15 cellular contexts compared by ENCODE assay signal in genomic region chr4:140342620-140343019, GRCh38. TPM values are rescaled to one million over a fixed set of nuclear protein-coding genes. Genes with fewer than 3 reads are reported as not detected.
A peak's percentile ranks its signal among the peaks of the same experiment; 100 is the strongest.
DNase-seq lines count a peak whose midpoint lies in the region; ATAC-seq, FAIRE-seq and TF ChIP-seq lines count a peak whose summit lies in the region.
"Had no signal": no experiment of that assay in that cellular context is flagged by ENCODE, and none has a peak within 500 bp of the region (broad histone marks: within the 10 kb centered on the region; RNA-seq: fewer than 3 reads in every experiment).

No MANE protein-coding gene starts in this region.

- no peak overlapping the region for H3K4me3 Mint-ChIP-seq in stimulated activated naive CD8-positive, alpha-beta T cell treated with anti-CD3 and anti-CD28 coated beads, Interleukin-15, amount 100 ng/mL, for 72 hours
- H3K4me3 Mint-ChIP-seq: CD8-positive, alpha-beta memory T cell; H9 had no signal

- H3K27ac ChIP-seq in 22Rv1 (peak overlapping the region; percentile 67), A549 (no peak overlapping the region), body of pancreas (peak overlapping the region in 3 of 4 donors; percentile 63 to 85 (median 65)), small intestine (ENCODE audit: low read depth in 1 of 2, low read length in 1 of 2) (peak overlapping the region in 1 of 2 donors; percentile 3)
- H3K27ac ChIP-seq: BLaER1 had no signal

- H3K27me3 Mint-ChIP-seq in stimulated activated naive CD8-positive, alpha-beta T cell treated with anti-CD3 and anti-CD28 coated beads, Interleukin-15, amount 100 ng/mL, for 72 hours: peaks cover 11% of the 10 kb centered on the region

- peaks cover 10% of the 10 kb centered on the region; the same call in 2 of the 3 replicates for H3K4me1 ChIP-seq in A549
- peaks cover 42% of the 10 kb centered on the region for H3K4me1 ChIP-seq in body of pancreas
- peaks cover 4 to 6% of the 10 kb centered on the region in 2 donors for H3K4me1 ChIP-seq in small intestine (ENCODE audit: control insufficient read depth in 2 of 2, insufficient read depth in 1 of 2, low read depth in 1 of 2, low read length in 1 of 2)
- H3K4me1 ChIP-seq: BLaER1 had no signal

- H3K27me3 ChIP-seq in body of pancreas: no peaks in the 10 kb centered on the region
- H3K27me3 ChIP-seq in small intestine (ENCODE audit: control insufficient read depth in 2 of 2, insufficient read depth in 2 of 2, low read length in 2 of 2): no peaks in the 10 kb centered on the region
- H3K27me3 ChIP-seq: BLaER1 had no signal

- TF ChIP-seq POLR2A in A549 (IDR thresholded peaks at IDR 0.05; ENCODE audit: low read length) (no peak), body of pancreas (IDR thresholded peaks at IDR 0.05) (no peak)

- intact Hi-C loops in body of pancreas (cut with DNase I): no loop called here

- peak overlapping the region; percentile 72; the same call in 2 of the 3 replicates for H3K4me2 ChIP-seq in A549
- H3K4me2 ChIP-seq: BLaER1 had no signal

- TF ChIP-seq EP300 in A549 (IDR thresholded peaks at IDR 0.05): no peak

- TF ChIP-seq CTCF in 22Rv1 (IDR thresholded peaks at IDR 0.05) (no peak), A549 (IDR thresholded peaks at IDR 0.05) (no peak), body of pancreas (IDR thresholded peaks at IDR 0.05) (no peak)

- no peak for DNase-seq in A549 (ENCODE audit: low read depth in 1 of 2, low spot score in 1 of 2)
- DNase-seq in body of pancreas: peak in 2 of 4 donors; percentile 30 to 50
- no peak for DNase-seq in small intestine
- no peak for DNase-seq in stimulated activated naive CD8-positive, alpha-beta T cell treated with anti-CD3 and anti-CD28 coated beads, Interleukin-15, amount 100 ng/mL, for 72 hours
- no peak for DNase-seq in NCI-H187 (lab: John Stamatoyannopoulos, UW)
- DNase-seq: AML-193; CD8-positive, alpha-beta memory T cell; GOT3; H9 had no signal

- H3K4me3 ChIP-seq in A549 (no peak overlapping the region), body of pancreas (no peak overlapping the region), small intestine (ENCODE audit: low read depth in 1 of 2, low read length in 2 of 2) (no peak overlapping the region)
- H3K4me3 ChIP-seq: BLaER1, GM12878 had no signal

- H3K9me3 Mint-ChIP-seq in stimulated activated naive CD8-positive, alpha-beta T cell treated with anti-CD3 and anti-CD28 coated beads, Interleukin-15, amount 100 ng/mL, for 72 hours: no peaks in the 10 kb centered on the region
- H3K9me3 Mint-ChIP-seq: H9 had no signal

- no peak overlapping the region for H3K27ac Mint-ChIP-seq in stimulated activated naive CD8-positive, alpha-beta T cell treated with anti-CD3 and anti-CD28 coated beads, Interleukin-15, amount 100 ng/mL, for 72 hours
- H3K27ac Mint-ChIP-seq: H9 had no signal

- no peaks in the 10 kb centered on the region for H3K36me3 ChIP-seq in body of pancreas (replicated peaks in 1 of 2; ENCODE audit: insufficient read depth in 1 of 2, low read depth in 2 of 2)
- no peaks in the 10 kb centered on the region for H3K36me3 ChIP-seq in small intestine (ENCODE audit: control insufficient read depth in 2 of 2, insufficient read depth in 2 of 2, low read length in 2 of 2)
- H3K36me3 ChIP-seq: BLaER1 had no signal

- ATAC-seq in A549 (no peak), body of pancreas (no peak)
- ATAC-seq in stimulated activated naive CD8-positive, alpha-beta T cell treated with anti-CD3 and anti-CD28 coated beads, Interleukin-15, amount 100 ng/mL, for 72 hours: no peak
- ATAC-seq: GM12878, HepG2 had no signal

- POLR2A ChIA-PET in A549 (lab: Yijun Ruan, JAX): no interaction called here

- FAIRE-seq in A549 (lab: Jason Lieb, UNC) (no peak), small intestine (lab: Jason Lieb, UNC) (peak; percentile 41)
- FAIRE-seq: GM12878, HepG2, HTR-8/SVneo had no signal

- 86% methylated on average over 1 of the region's 1 CpG for WGBS in A549 (ENCODE audit: missing lambda C conversion rate)
- WGBS in body of pancreas, 2 donors: 25 to 38% methylated on average over 1 of the region's 1 CpG
- WGBS in small intestine, 3 donors: 46 to 77% (median 56%) methylated on average over 1 of the region's 1 CpG

- no peaks in the 10 kb centered on the region for H3K9me3 ChIP-seq in A549
- no peaks in the 10 kb centered on the region for H3K9me3 ChIP-seq in body of pancreas
- H3K9me3 ChIP-seq in small intestine (ENCODE audit: control insufficient read depth, low read depth): no peaks in the 10 kb centered on the region
- H3K9me3 ChIP-seq: BLaER1, Caco-2 had no signal

- H3K4me1 Mint-ChIP-seq in stimulated activated naive CD8-positive, alpha-beta T cell treated with anti-CD3 and anti-CD28 coated beads, Interleukin-15, amount 100 ng/mL, for 72 hours: peaks cover 5% of the 10 kb centered on the region

- CTCF ChIA-PET in A549 (lab: Yijun Ruan, JAX): interaction anchor here (1.0 to 2.2 kb wide), 2 partner anchors 12 to 17 kb away, joined by 8 to 9 read pairs; no protein-coding TSS in a partner anchor

- TF ChIP-seq RAD21 in A549 (conservative IDR thresholded peaks at IDR 0.05 in 1 of 2, IDR thresholded peaks at IDR 0.05 in 1 of 2): no peak

TF ChIP-seq in A549, 52 proteins besides CTCF, POLR2A, EP300 and RAD21:
- TF ChIP-seq E2F6 (IDR thresholded peaks at IDR 0.05; ENCODE audit: borderline replicate concordance, low read depth): no peak
- no peak for TF ChIP-seq CBX2 (IDR thresholded peaks at IDR 0.05; ENCODE audit: borderline replicate concordance, low read depth)
- no peak for TF ChIP-seq BHLHE40 (IDR thresholded peaks at IDR 0.05; ENCODE audit: low read depth, low read length)
- no peak for TF ChIP-seq ATOH8 (CRISPR knock-in tag; IDR thresholded peaks at IDR 0.05; ENCODE audit: low read depth)
- no peak for TF ChIP-seq ZFP36 (IDR thresholded peaks at IDR 0.05; ENCODE audit: borderline replicate concordance, partially characterized antibody)
- TF ChIP-seq CEBPB (IDR thresholded peaks at IDR 0.05): no peak
- TF ChIP-seq PHF8 (IDR thresholded peaks at IDR 0.05; ENCODE audit: borderline replicate concordance, low read depth): no peak
TF ChIP-seq in A549: peak in this region for 0.

RNA-seq across cellular contexts. Expression of gene SCOC, which starts 30.8 kb away (rescaled TPM):
- 49.7 and 71.9 TPM in 2 replicates for polyA plus RNA-seq in A549 (2011; rRNA removed)
- polyA plus RNA-seq in A549 (2012; cell fraction: cytosol; rRNA removed): 9.1 and 9.4 TPM in 2 replicates
- polyA plus RNA-seq in A549 (2012; cell fraction: nucleus; rRNA removed): 1.5 and 3.8 TPM in 2 replicates
- polyA plus RNA-seq in A549 (2017; fragmentation: RNase III; extraction: RNeasy Plus Mini Kit Qiagen cat#74134 plus additional on column Dnase treatment): 46.0 to 50.0 TPM (median 49.3 TPM) in 3 replicates
- polyA minus RNA-seq in A549 (2011; rRNA and poly(A)+ RNA removed): 5.5 and 6.1 TPM in 2 replicates
- 10 to 100 TPM; 28.7 to 36.1 TPM for total RNA-seq in body of pancreas
- 10 to 100 TPM; 55.9 to 81.9 (median 62.9) TPM for polyA plus RNA-seq in small intestine

Comparison
In these comparisons a context has a peak if more than half of its experiments do, and no peak if none do; other contexts are left out.
1. H3K27ac ChIP-seq: peak in 22Rv1 (single experiment) and body of pancreas (3 of 4); none in A549 (0 of 2).